In genomic region chrX:41024335-41024734, GRCh38 we compare ENCODE assay signal across 7 cellular contexts.
DNase-seq lines count a peak whose midpoint lies in the region; ATAC-seq and TF ChIP-seq lines count a peak whose summit lies in the region.
"Not testable (repeated sequence)": the region's sequence is repeated elsewhere in the genome, so short reads cannot be mapped to it uniquely, and the experiment has no call there.

No MANE protein-coding gene starts in this region.

- H3K27ac Mint-ChIP-seq in endodermal cell: not testable (repeated sequence)

- H3K9me2 ChIP-seq in hepatocyte (replicated peaks; ENCODE audit: insufficient read depth): not testable (repeated sequence)

- not testable (repeated sequence) for H3K4me3 ChIP-seq in HFF-Myc (replicated peaks; ENCODE audit: low read depth, low read length); endodermal cell (ENCODE audit: low read length); hepatocyte; mucosa of descending colon

- TF ChIP-seq CTCF in HFF-Myc (IDR thresholded peaks at IDR 0.05; ENCODE audit: low read depth, low read length, missing control alignments): peak; percentile 17
- TF ChIP-seq CTCF in endodermal cell (conservative IDR thresholded peaks at IDR 0.05): peak; percentile 41
- peak; percentile 19 for TF ChIP-seq CTCF in hepatocyte (IDR thresholded peaks at IDR 0.05; ENCODE audit: poor library complexity)
- not testable (repeated sequence) for TF ChIP-seq CTCF in mucosa of descending colon (IDR thresholded peaks at IDR 0.05)

- not testable (repeated sequence) for H3K27ac ChIP-seq in endodermal cell (ENCODE audit: low read depth, low read length); hepatocyte

- intact Hi-C loops in mucosa of descending colon (cut with DNase I, micrococcal nuclease): not testable (repeated sequence)

- not testable (repeated sequence) for H3K79me2 ChIP-seq in hepatocyte

- H3K4me2 ChIP-seq in hepatocyte: not testable (repeated sequence)

- peaks cover 18% of the 10 kb centered on the region for H3K4me1 Mint-ChIP-seq in endodermal cell

- peaks cover 18% of the 10 kb centered on the region for H3K9me3 Mint-ChIP-seq in endodermal cell

- H3K4me3 Mint-ChIP-seq in endodermal cell: not testable (repeated sequence)

- not testable (repeated sequence) for H3K4me1 ChIP-seq in endodermal cell (ENCODE audit: control insufficient read depth, insufficient read depth, low read length); mucosa of descending colon (ENCODE audit: low read depth)
- peaks cover 28% of the 10 kb centered on the region for H3K4me1 ChIP-seq in hepatocyte (ENCODE audit: insufficient read depth)

- not testable (repeated sequence) for H4K20me1 ChIP-seq in hepatocyte (ENCODE audit: insufficient read depth, poor library complexity, severe bottlenecking)

- not testable (repeated sequence) for H3K36me3 Mint-ChIP-seq in endodermal cell (ENCODE audit: low read depth)

- H3K27me3 Mint-ChIP-seq in endodermal cell (ENCODE audit: insufficient read depth): not testable (repeated sequence)

- peak; percentile 14 for DNase-seq in DMS53 (lab: John Stamatoyannopoulos, UW)
- DNase-seq in HFF-Myc (ENCODE audit: extremely low read depth, low read depth); endodermal cell; hepatocyte (ENCODE audit: low spot score); mucosa of descending colon: not testable (repeated sequence)
- peak; percentile 16 for DNase-seq in NCI-H69 (lab: John Stamatoyannopoulos, UW)
- DNase-seq in SK-MEL-5 (ENCODE audit: low read depth, low spot score): peak; percentile 20

- not testable (repeated sequence) for H3K9me3 ChIP-seq in endodermal cell (ENCODE audit: control insufficient read depth, low read length); hepatocyte (ENCODE audit: low read depth); mucosa of descending colon

- H3K27me3 ChIP-seq in endodermal cell (ENCODE audit: control insufficient read depth, insufficient read depth, low read length, poor library complexity, severe bottlenecking); hepatocyte: not testable (repeated sequence)

- 86% methylated on average over 1 of the region's 3 CpGs; no CpG with 5 or more reads in 1 of the 2 experiments for WGBS in endodermal cell (ENCODE audit: insufficient coverage in 1 of 2, insufficient read length in 1 of 2), 2 experiments
- WGBS in hepatocyte (ENCODE audit: low lambda C conversion rate, missing lambda C conversion rate): 59% methylated on average over 3 of the region's 3 CpGs

- H2AFZ ChIP-seq in hepatocyte: not testable (repeated sequence)

- H3K9ac ChIP-seq in endodermal cell (ENCODE audit: extremely low read depth, low read length, poor library complexity, severe bottlenecking): not testable (repeated sequence)

- ATAC-seq in mucosa of descending colon: peak; percentile 24

- not testable (repeated sequence) for H3K36me3 ChIP-seq in endodermal cell (ENCODE audit: control insufficient read depth, insufficient read depth, low read length); hepatocyte (replicated peaks; ENCODE audit: insufficient read depth, low read depth); mucosa of descending colon (ENCODE audit: low read depth)

- in situ Hi-C loops in SK-MEL-5 (cut with HindIII; ENCODE audit: low pct_unique_long_range_greater_than_20kb, low sequenced_read_pairs): loop anchor here (10.0 kb wide), 1 partner anchor 80 kb away; no protein-coding TSS in a partner anchor
